In genomic region chr4:185142563-185142910, GRCh38 we compare ENCODE assay signal across 8 cellular contexts. TPM values are rescaled to one million over a fixed set of nuclear protein-coding genes. Genes with fewer than 3 reads are reported as not detected.
DNase-seq lines count a peak whose midpoint lies in the region; ATAC-seq and TF ChIP-seq lines count a peak whose summit lies in the region.

No MANE protein-coding gene starts in this region.

- no peak for TF ChIP-seq CTCF in left ventricle myocardium inferior (IDR thresholded peaks at IDR 0.05; ENCODE audit: borderline replicate concordance)

- peak overlapping the region; percentile 57 for H3K4me3 ChIP-seq in CD4-positive, CD25-positive, alpha-beta regulatory T cell (ENCODE audit: low read depth, low read length)
- peak overlapping the region; percentile 85 for H3K4me3 ChIP-seq in H7 (ENCODE audit: insufficient read depth, low read depth, low read length)
- H3K4me3 ChIP-seq in left ventricle myocardium inferior, result peak overlapping the region; percentile 75
- peak overlapping the region; percentile 68 for H3K4me3 ChIP-seq in skeletal muscle cell (ENCODE audit: low read depth, low read length)

- H3K4me1 ChIP-seq in CD4-positive, CD25-positive, alpha-beta regulatory T cell (ENCODE audit: control insufficient read depth, insufficient read depth, low read length, poor library complexity, severe bottlenecking), result peaks cover 9% of the 10 kb centered on the region
- H3K4me1 ChIP-seq in left ventricle myocardium inferior, result peaks cover 78% of the 10 kb centered on the region

- no peaks in the 10 kb centered on the region for H3K36me3 ChIP-seq in CD4-positive, CD25-positive, alpha-beta regulatory T cell (ENCODE audit: control insufficient read depth, insufficient read depth, low read length)
- peaks cover 5% of the 10 kb centered on the region for H3K36me3 ChIP-seq in H7 (replicated peaks; ENCODE audit: control insufficient read depth, insufficient read depth, low read length)
- peaks cover 35% of the 10 kb centered on the region for H3K36me3 ChIP-seq in left ventricle myocardium inferior

- H3K4me1 Mint-ChIP-seq in CD4-positive, CD25-positive, alpha-beta regulatory T cell, result peaks cover 11 to 23% (median 12%) of the 10 kb centered on the region in 4 donors

- H3K27me3 ChIP-seq in CD4-positive, CD25-positive, alpha-beta regulatory T cell (ENCODE audit: control insufficient read depth, insufficient read depth, low read length), result peaks cover 22% of the 10 kb centered on the region
- H3K27me3 ChIP-seq in H7 (ENCODE audit: control insufficient read depth, insufficient read depth, low read length) (peaks cover 1% of the 10 kb centered on the region; the same call in 1 of the 2 replicates), left ventricle myocardium inferior (ENCODE audit: low read depth) (no peaks in the 10 kb centered on the region)

- peak; percentile 15 to 16 for ATAC-seq in CD4-positive, CD25-positive, alpha-beta regulatory T cell (ENCODE audit: low read depth in 2 of 2)

- H3K27me3 Mint-ChIP-seq in CD4-positive, CD25-positive, alpha-beta regulatory T cell, result peaks cover 46% of the 10 kb centered on the region

- H3K4me3 Mint-ChIP-seq in CD4-positive, CD25-positive, alpha-beta regulatory T cell, result peak overlapping the region; percentile 81 to 92 (median 91)

- no peak for DNase-seq in CD4-positive, CD25-positive, alpha-beta regulatory T cell
- no peak for DNase-seq in H7
- DNase-seq in SW480 (ENCODE audit: low spot score), result peak; percentile 17
- DNase-seq in left ventricle myocardium inferior, result no peak
- DNase-seq in skeletal muscle cell (ENCODE audit: low read depth), result no peak
- DNase-seq in HK-2 (ENCODE audit: unreplicated experiment), result no peak
- DNase-seq in amniotic stem cell (lab: John Stamatoyannopoulos, UW), result no peak
- DNase-seq in SIG-M5 (lab: John Stamatoyannopoulos, UW), result no peak

- no peaks in the 10 kb centered on the region for H3K36me3 Mint-ChIP-seq in CD4-positive, CD25-positive, alpha-beta regulatory T cell

- intact Hi-C loops in left ventricle myocardium inferior (cut with micrococcal nuclease), result no loop called here

- H3K9me3 Mint-ChIP-seq in CD4-positive, CD25-positive, alpha-beta regulatory T cell, result peaks cover 0 to 2% (median 0%) of the 10 kb centered on the region in 7 donors

- H3K27ac ChIP-seq in CD4-positive, CD25-positive, alpha-beta regulatory T cell (ENCODE audit: insufficient read depth, low read length, poor library complexity, severe bottlenecking), result peak overlapping the region; percentile 23
- peak overlapping the region; percentile 95 for H3K27ac ChIP-seq in left ventricle myocardium inferior (replicated peaks)

- peak overlapping the region; percentile 6 to 85 (median 75) for H3K27ac Mint-ChIP-seq in CD4-positive, CD25-positive, alpha-beta regulatory T cell

- H3K9me3 ChIP-seq in CD4-positive, CD25-positive, alpha-beta regulatory T cell (ENCODE audit: control insufficient read depth in 2 of 2, low read length in 2 of 2), result no peaks in the 10 kb centered on the region
- H3K9me3 ChIP-seq in left ventricle myocardium inferior (replicated peaks), result no peaks in the 10 kb centered on the region

RNA-seq across cellular contexts. Expression of gene SLC25A4, which starts 0.5 kb away (rescaled TPM):
- total RNA-seq in CD4-positive, CD25-positive, alpha-beta regulatory T cell, result 2.5 TPM
- 1 to 10 TPM; 5.5 to 8.8 (median 7.0) TPM for polyA plus RNA-seq in CD4-positive, CD25-positive, alpha-beta regulatory T cell
- total RNA-seq in H7 (2014; rRNA removed; shearing (Covaris generic)), result 24.6 and 32.8 TPM in 2 replicates
- 2,250 TPM for total RNA-seq in left ventricle myocardium inferior

Comparison
In these comparisons a context has a peak if more than half of its experiments do, and no peak if none do; other contexts are left out.
1. RNA of gene SLC25A4, which starts 0.5 kb away (total RNA-seq): 2,250 TPM in left ventricle myocardium inferior (single experiment); 24.6 to 32.8 TPM in H7 and 2.5 TPM in CD4-positive, CD25-positive, alpha-beta regulatory T cell (single experiment); every median in the first group is over 10 times any median in the second.
2. Peak in every context shown above with its lines, with median percentiles within 50 percentile points of each other: H3K4me3 ChIP-seq.